In genomic region chr9:137665697-137666504, GRCh38 we compare ENCODE assay signal across 10 cellular contexts. TPM values are rescaled to one million over a fixed set of nuclear protein-coding genes. Genes with fewer than 3 reads are reported as not detected.
A peak's percentile ranks its signal among the peaks of the same experiment; 100 is the strongest.
DNase-seq lines count a peak whose midpoint lies in the region; ATAC-seq and TF ChIP-seq lines count a peak whose summit lies in the region.
"Had no signal": no experiment of that assay in that cellular context is flagged by ENCODE, and none has a peak within 500 bp of the region (broad histone marks: within the 10 kb centered on the region; RNA-seq: fewer than 3 reads in every experiment).

No MANE protein-coding gene starts in this region.

- no peak for DNase-seq in activated naive CD8-positive, alpha-beta T cell treated with anti-CD3 and anti-CD28 coated beads for 36 hours
- DNase-seq in activated naive CD8-positive, alpha-beta T cell treated with anti-CD3 and anti-CD28 coated beads, Interleukin-2, amount 50 U/mL, for 24 hours = no peak
- DNase-seq in endodermal cell (peak; percentile 88), middle frontal gyrus (ENCODE audit: extremely low spot score, low spot score) (peak; percentile 29), uterus (peak; percentile 39 to 45), OCI-M1 (lab: John Stamatoyannopoulos, UW) (no peak), erythroblast (lab: John Stamatoyannopoulos, UW) (no peak), NCI-H345 treated with DMSO at 0.1 percent for 48 hours (lab: John Stamatoyannopoulos, UW; ENCODE audit: unreplicated experiment) (no peak)
- DNase-seq: central memory CD4-positive, alpha-beta T cell; KBM-7 had no signal

- intact Hi-C loops in uterus (cut with DNase I; ENCODE audit: low total_unique reads) = no loop called here

- H3K36me3 ChIP-seq in endodermal cell (ENCODE audit: control insufficient read depth, insufficient read depth, low read length) (peaks cover 4% of the 10 kb centered on the region), uterus (no peaks in the 10 kb centered on the region)

- peaks cover 37% of the 10 kb centered on the region for H3K4me1 Mint-ChIP-seq in activated naive CD8-positive, alpha-beta T cell treated with anti-CD3 and anti-CD28 coated beads for 36 hours
- H3K4me1 Mint-ChIP-seq in activated naive CD8-positive, alpha-beta T cell treated with anti-CD3 and anti-CD28 coated beads, Interleukin-2, amount 50 U/mL, for 24 hours = peaks cover 43% of the 10 kb centered on the region
- H3K4me1 Mint-ChIP-seq in endodermal cell = peaks cover 63% of the 10 kb centered on the region

- ATAC-seq in activated naive CD8-positive, alpha-beta T cell treated with anti-CD3 and anti-CD28 coated beads, Interleukin-2, amount 50 U/mL, for 24 hours = no peak

- H3K27ac ChIP-seq in endodermal cell (ENCODE audit: low read depth, low read length) = peak overlapping the region; percentile 64
- H3K27ac ChIP-seq in uterus = peak overlapping the region; percentile 28 to 48

- no peak for TF ChIP-seq POLR2A in uterus (IDR thresholded peaks at IDR 0.05)
- TF ChIP-seq POLR2A in erythroblast (IDR thresholded peaks at IDR 0.05; ENCODE audit: low read length) = no peak

- H3K36me3 Mint-ChIP-seq in activated naive CD8-positive, alpha-beta T cell treated with anti-CD3 and anti-CD28 coated beads for 36 hours = peaks cover 19% of the 10 kb centered on the region
- H3K36me3 Mint-ChIP-seq in activated naive CD8-positive, alpha-beta T cell treated with anti-CD3 and anti-CD28 coated beads, Interleukin-2, amount 50 U/mL, for 24 hours (ENCODE audit: low read depth) = peaks cover 22% of the 10 kb centered on the region
- H3K36me3 Mint-ChIP-seq in endodermal cell (ENCODE audit: low read depth) = peaks cover 24% of the 10 kb centered on the region

- H3K9me3 ChIP-seq in endodermal cell (ENCODE audit: control insufficient read depth, low read length) (no peaks in the 10 kb centered on the region), uterus (no peaks in the 10 kb centered on the region)

- peaks cover 28% of the 10 kb centered on the region for H3K4me1 ChIP-seq in endodermal cell (ENCODE audit: control insufficient read depth, insufficient read depth, low read length)
- H3K4me1 ChIP-seq in uterus = peaks cover 6 to 12% of the 10 kb centered on the region in 2 donors

- H3K4me3 Mint-ChIP-seq in activated naive CD8-positive, alpha-beta T cell treated with anti-CD3 and anti-CD28 coated beads for 36 hours = no peak overlapping the region
- no peak overlapping the region for H3K4me3 Mint-ChIP-seq in activated naive CD8-positive, alpha-beta T cell treated with anti-CD3 and anti-CD28 coated beads, Interleukin-2, amount 50 U/mL, for 24 hours
- peak overlapping the region; percentile 40 for H3K4me3 Mint-ChIP-seq in endodermal cell

- no peaks in the 10 kb centered on the region for H3K27me3 ChIP-seq in endodermal cell (ENCODE audit: control insufficient read depth, insufficient read depth, low read length, poor library complexity, severe bottlenecking)
- no peaks in the 10 kb centered on the region for H3K27me3 ChIP-seq in uterus

- H3K4me3 ChIP-seq in endodermal cell (ENCODE audit: low read length) (peak overlapping the region; percentile 29), uterus (no peak overlapping the region)

- H3K9me3 Mint-ChIP-seq in activated naive CD8-positive, alpha-beta T cell treated with anti-CD3 and anti-CD28 coated beads for 36 hours = peaks cover 2% of the 10 kb centered on the region
- no peaks in the 10 kb centered on the region for H3K9me3 Mint-ChIP-seq in activated naive CD8-positive, alpha-beta T cell treated with anti-CD3 and anti-CD28 coated beads, Interleukin-2, amount 50 U/mL, for 24 hours
- no peaks in the 10 kb centered on the region for H3K9me3 Mint-ChIP-seq in endodermal cell

- WGBS in endodermal cell (ENCODE audit: insufficient coverage in 1 of 2, insufficient read length in 1 of 2), 2 experiments = 65 to 70% methylated on average over 14 to 18 of the region's 18 CpGs

- H3K9ac ChIP-seq in endodermal cell (ENCODE audit: extremely low read depth, low read length, poor library complexity, severe bottlenecking) = peak overlapping the region; percentile 44

- H3K27ac Mint-ChIP-seq in activated naive CD8-positive, alpha-beta T cell treated with anti-CD3 and anti-CD28 coated beads for 36 hours = peak overlapping the region; percentile 8
- no peak overlapping the region for H3K27ac Mint-ChIP-seq in activated naive CD8-positive, alpha-beta T cell treated with anti-CD3 and anti-CD28 coated beads, Interleukin-2, amount 50 U/mL, for 24 hours
- H3K27ac Mint-ChIP-seq in endodermal cell = peak overlapping the region; percentile 96

- no peaks in the 10 kb centered on the region for H3K27me3 Mint-ChIP-seq in activated naive CD8-positive, alpha-beta T cell treated with anti-CD3 and anti-CD28 coated beads for 36 hours
- no peaks in the 10 kb centered on the region for H3K27me3 Mint-ChIP-seq in activated naive CD8-positive, alpha-beta T cell treated with anti-CD3 and anti-CD28 coated beads, Interleukin-2, amount 50 U/mL, for 24 hours
- no peaks in the 10 kb centered on the region for H3K27me3 Mint-ChIP-seq in endodermal cell (ENCODE audit: insufficient read depth)

- TF ChIP-seq CTCF in endodermal cell (conservative IDR thresholded peaks at IDR 0.05) (peak; percentile 64), uterus (IDR thresholded peaks at IDR 0.05) (peak in 3 of 4 experiments; percentile 19 to 42 (median 40))

RNA-seq across cellular contexts. Expression of gene EHMT1, which starts 47.1 kb away (rescaled TPM):
- 10 to 100 TPM; 65.9 to 66.3 TPM for total RNA-seq in activated naive CD8-positive, alpha-beta T cell treated with anti-CD3 and anti-CD28 coated beads for 36 hours
- 100 to 1,000 TPM; 137 to 139 TPM for total RNA-seq in endodermal cell
- 71.8 TPM for polyA plus RNA-seq in endodermal cell (2013, experiment 1 of 2)
- 66.9 TPM for polyA plus RNA-seq in endodermal cell (2013, experiment 2 of 2)
- 100 to 1,000 TPM in 1 of 4 donors, 10 to 100 TPM in 3; 32.6 to 109 (median 74.9) TPM for total RNA-seq in uterus

Comparison
In these comparisons a context has a peak if more than half of its experiments do, and no peak if none do; other contexts are left out.
1. DNase-seq: peak in endodermal cell (single experiment), middle frontal gyrus (single experiment) and uterus (2 of 2); none in activated naive CD8-positive, alpha-beta T cell treated with anti-CD3 and anti-CD28 coated beads for 36 hours (single experiment), activated naive CD8-positive, alpha-beta T cell treated with anti-CD3 and anti-CD28 coated beads, Interleukin-2, amount 50 U/mL, for 24 hours (single experiment), OCI-M1 (single experiment), erythroblast (0 of 2) and NCI-H345 treated with DMSO at 0.1 percent for 48 hours (single experiment).